ENCODE assay signal across 9 cellular contexts in genomic region chr13:48334534-48335127, GRCh38. TPM values are rescaled to one million over a fixed set of nuclear protein-coding genes. Genes with fewer than 3 reads are reported as not detected.
DNase-seq lines count a peak whose midpoint lies in the region; ATAC-seq and TF ChIP-seq lines count a peak whose summit lies in the region.
"Had no signal": no experiment of that assay in that cellular context is flagged by ENCODE, and none has a peak within 500 bp of the region (broad histone marks: within the 10 kb centered on the region; RNA-seq: fewer than 3 reads in every experiment).

No MANE protein-coding gene starts in this region.

- H3K36me3 Mint-ChIP-seq in glutamatergic neuron (ENCODE audit: unreplicated experiment), result peaks cover 22% of the 10 kb centered on the region
- peaks cover 29 to 41% of the 10 kb centered on the region in 2 donors for H3K36me3 Mint-ChIP-seq in stimulated activated naive B cell treated with anti-CD40 and anti-IgM and Interleukin-4, amounts not matched to agents 10 μg/mL and 1 μg/mL and 100 μg/mL, for 72 hours

- TF ChIP-seq CTCF in WI38 (IDR thresholded peaks at IDR 0.05; ENCODE audit: low read depth, low read length) (peak; percentile 23; the same call in 1 of the 2 replicates), glutamatergic neuron (IDR thresholded peaks at IDR 0.05; ENCODE audit: partially characterized antibody, unreplicated experiment) (peak; percentile 39)

- H3K9me3 Mint-ChIP-seq in glutamatergic neuron (ENCODE audit: unreplicated experiment), result peaks cover 8% of the 10 kb centered on the region
- peaks cover 0 to 5% of the 10 kb centered on the region in 2 donors for H3K9me3 Mint-ChIP-seq in stimulated activated naive B cell treated with anti-CD40 and anti-IgM and Interleukin-4, amounts not matched to agents 10 μg/mL and 1 μg/mL and 100 μg/mL, for 72 hours

- no peak overlapping the region for H3K27ac Mint-ChIP-seq in glutamatergic neuron (ENCODE audit: unreplicated experiment)
- H3K27ac Mint-ChIP-seq in stimulated activated naive B cell treated with anti-CD40 and anti-IgM and Interleukin-4, amounts not matched to agents 10 μg/mL and 1 μg/mL and 100 μg/mL, for 72 hours, result no peak overlapping the region

- H3K4me3 ChIP-seq in Jurkat, Clone E6-1 (ENCODE audit: low read length), result no peak overlapping the region
- H3K4me3 ChIP-seq in WI38 (ENCODE audit: low read depth, low read length), result no peak overlapping the region
- H3K4me3 ChIP-seq: SJCRH30 had no signal

- H3K4me1 Mint-ChIP-seq in glutamatergic neuron (ENCODE audit: low read depth, unreplicated experiment), result no peaks in the 10 kb centered on the region
- H3K4me1 Mint-ChIP-seq in stimulated activated naive B cell treated with anti-CD40 and anti-IgM and Interleukin-4, amounts not matched to agents 10 μg/mL and 1 μg/mL and 100 μg/mL, for 72 hours, result peaks cover 14 to 17% of the 10 kb centered on the region in 2 donors

- peaks cover 2% of the 10 kb centered on the region for H3K27me3 Mint-ChIP-seq in glutamatergic neuron (ENCODE audit: unreplicated experiment)
- no peaks in the 10 kb centered on the region for H3K27me3 Mint-ChIP-seq in stimulated activated naive B cell treated with anti-CD40 and anti-IgM and Interleukin-4, amounts not matched to agents 10 μg/mL and 1 μg/mL and 100 μg/mL, for 72 hours

- DNase-seq in DMS153 (lab: John Stamatoyannopoulos, UW), result peak; percentile 7
- peak; percentile 45 for DNase-seq in Jurkat, Clone E6-1 (ENCODE audit: low read depth, low spot score)
- DNase-seq in glutamatergic neuron, result no peak
- no peak for DNase-seq in stimulated activated naive B cell treated with anti-CD40 and anti-IgM and Interleukin-4, amounts not matched to agents 10 μg/mL and 1 μg/mL and 100 μg/mL, for 72 hours
- no peak for DNase-seq in NCI-H187 (lab: John Stamatoyannopoulos, UW)
- DNase-seq in SK-N-DZ (ENCODE audit: low spot score), result no peak

- ATAC-seq in stimulated activated naive B cell treated with anti-CD40 and anti-IgM and Interleukin-4, amounts not matched to agents 10 μg/mL and 1 μg/mL and 100 μg/mL, for 72 hours (replicated peaks), result peak; percentile 60 to 79
- ATAC-seq in HG02763 (IDR thresholded peaks at IDR 0.05; ENCODE audit: unreplicated experiment), result no peak

- no peak overlapping the region for H3K4me3 Mint-ChIP-seq in glutamatergic neuron (ENCODE audit: unreplicated experiment)
- H3K4me3 Mint-ChIP-seq in stimulated activated naive B cell treated with anti-CD40 and anti-IgM and Interleukin-4, amounts not matched to agents 10 μg/mL and 1 μg/mL and 100 μg/mL, for 72 hours, result no peak overlapping the region

RNA-seq across cellular contexts. Expression of gene RB1, which starts 31.1 kb away (rescaled TPM):
- polyA plus RNA-seq in Jurkat, Clone E6-1 (2012; ENCODE audit: insufficient read depth, insufficient read length), result 85.9 TPM
- total RNA-seq in glutamatergic neuron (ENCODE audit: unreplicated experiment), result 50.3 TPM
- 38.6 and 43.5 TPM in 2 replicates for polyA plus RNA-seq in SK-N-DZ (2014; cell fraction: cytosol; rRNA removed)
- polyA plus RNA-seq in SK-N-DZ (2014; cell fraction: nucleus; rRNA removed), result 31.7 and 34.3 TPM in 2 replicates

Comparison
In these comparisons a context has a peak if more than half of its experiments do, and no peak if none do; other contexts are left out.
1. DNase-seq: peak in DMS153 (single experiment) and Jurkat, Clone E6-1 (single experiment); none in glutamatergic neuron (single experiment), stimulated activated naive B cell treated with anti-CD40 and anti-IgM and Interleukin-4, amounts not matched to agents 10 μg/mL and 1 μg/mL and 100 μg/mL, for 72 hours (single experiment), NCI-H187 (0 of 2) and SK-N-DZ (single experiment).